21 cellular contexts compared by ENCODE assay signal in the genomic region with DNA sequence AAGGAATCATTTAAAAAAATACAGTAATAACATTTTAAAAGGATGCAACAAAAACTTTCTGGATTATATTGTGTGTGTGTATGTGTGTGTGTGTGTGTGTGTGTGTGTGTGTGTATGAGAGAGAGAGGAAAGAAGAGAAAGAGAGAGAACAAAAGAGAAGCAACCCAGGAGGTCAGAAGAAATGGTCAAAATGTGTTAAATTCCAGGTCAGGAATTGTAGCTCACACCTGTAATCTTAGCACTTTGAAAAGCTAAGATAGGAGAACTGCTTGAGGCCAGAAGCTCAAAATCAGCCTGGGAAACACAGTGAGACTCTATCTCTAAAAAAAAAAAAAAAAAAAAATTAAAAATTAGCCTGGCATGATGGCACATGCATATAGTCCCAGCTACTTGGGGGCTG.
"Had no signal": no experiment of that assay in that cellular context is flagged by ENCODE, and none has a peak within 500 bp of the region (broad histone marks: within the 10 kb centered on the region; RNA-seq: fewer than 3 reads in every experiment).

No MANE protein-coding gene starts in this region.

- H3K4me3 ChIP-seq: MG63, SJSA1, SK-N-MC had no signal

- H3K27me3 ChIP-seq: MG63, SJSA1 had no signal

- ATAC-seq: HepG2 had no signal

- H3K27ac ChIP-seq: SJSA1, SK-N-MC had no signal

- H3K36me3 ChIP-seq: MG63, SJSA1 had no signal

- H3K4me1 ChIP-seq: SJSA1 had no signal

- DNase-seq: IMR-90, Karpas-422, KG1, MG63, NCI-H1092, NCI-H1105 treated with DMSO at 0.1 percent for 48 hours, NCI-H1417 treated with DMSO at 0.1 percent for 48 hours, NCI-H146, NCI-H1694 treated with DMSO at 0.1 percent for 48 hours, NCI-H1930, NCI-H2081, NCI-H345, NCI-H524, NCI-H526 treated with DMSO at 0.1 percent for 48 hours, NCI-H774, Right ventricle myocardium superior, RPMI8226, SIG-M5 had no signal
